ENCODE assay signal across 8 cellular contexts in genomic region chr9:38620483-38621433, GRCh38. TPM values are rescaled to one million over a fixed set of nuclear protein-coding genes. Genes with fewer than 3 reads are reported as not detected.
DNase-seq lines count a peak whose midpoint lies in the region; ATAC-seq, FAIRE-seq and TF ChIP-seq lines count a peak whose summit lies in the region.

Gene ANKRD18A, minus strand, starts transcription at chr9:38620596. Its CDS starts 311 bp downstream, at chr9:38620285.

- H2AFZ ChIP-seq in parathyroid adenoma, result peak within 1 kb of the TSS; percentile 60

- H3K4me1 Mint-ChIP-seq in activated naive CD8-positive, alpha-beta T cell treated with anti-CD3 and anti-CD28 coated beads, Interleukin-2, amount 50 U/mL, for 24 hours, result peaks cover 11% of the 10 kb centered on the region

- H3K9ac ChIP-seq in parathyroid adenoma, result peak within 1 kb of the TSS; percentile 19

- WGBS in urinary bladder, result under 1% methylated on average over 76 of the region's 76 CpGs

- H3K4me1 ChIP-seq in SJCRH30 (no peaks in the 10 kb centered on the region), parathyroid adenoma (peaks cover 3% of the 10 kb centered on the region), urinary bladder (ENCODE audit: insufficient read depth) (no peaks in the 10 kb centered on the region)

- peaks cover 15% of the 10 kb centered on the region for H3K9me3 Mint-ChIP-seq in activated naive CD8-positive, alpha-beta T cell treated with anti-CD3 and anti-CD28 coated beads, Interleukin-2, amount 50 U/mL, for 24 hours

- H3K36me3 Mint-ChIP-seq in activated naive CD8-positive, alpha-beta T cell treated with anti-CD3 and anti-CD28 coated beads, Interleukin-2, amount 50 U/mL, for 24 hours (ENCODE audit: low read depth), result peaks cover 3% of the 10 kb centered on the region

- peak; percentile 23 for DNase-seq in D721Med (ENCODE audit: insufficient read length, low spot score)
- peak; percentile 63 for DNase-seq in KBM-7
- peak; percentile 90 to 91 for DNase-seq in SJCRH30
- DNase-seq in activated naive CD8-positive, alpha-beta T cell treated with anti-CD3 and anti-CD28 coated beads, Interleukin-2, amount 50 U/mL, for 24 hours, result peak; percentile 73
- peak; percentile 81 for DNase-seq in left cardiac atrium

- H3K4me3 Mint-ChIP-seq in activated naive CD8-positive, alpha-beta T cell treated with anti-CD3 and anti-CD28 coated beads, Interleukin-2, amount 50 U/mL, for 24 hours, result peak within 1 kb of the TSS; percentile 75

- no peaks in the 10 kb centered on the region for H3K79me2 ChIP-seq in parathyroid adenoma

- peaks cover 55% of the 10 kb centered on the region for H3K27me3 Mint-ChIP-seq in activated naive CD8-positive, alpha-beta T cell treated with anti-CD3 and anti-CD28 coated beads, Interleukin-2, amount 50 U/mL, for 24 hours

- peak within 1 kb of the TSS; percentile 74 for H3K4me3 ChIP-seq in SJCRH30
- H3K4me3 ChIP-seq in parathyroid adenoma (ENCODE audit: low read depth, low read length), result peak within 1 kb of the TSS; percentile 69
- H3K4me3 ChIP-seq in urinary bladder (ENCODE audit: low read depth, low read length), result peak within 1 kb of the TSS; percentile 27

- in situ Hi-C loops in KBM-7 (cut with MboI; ENCODE audit: low pct_unique_long_range_greater_than_20kb, low sequenced_read_pairs), result no loop called here

- H3K27me3 ChIP-seq in SJCRH30 (no peaks in the 10 kb centered on the region), parathyroid adenoma (ENCODE audit: control insufficient read depth, insufficient read depth, low read length) (no peaks in the 10 kb centered on the region)

- ATAC-seq in GM21528 (IDR thresholded peaks at IDR 0.05; ENCODE audit: low FRiP score, unreplicated experiment) (peak; percentile 82), left cardiac atrium (peak; percentile 83 to 92)
- peak; percentile 88 for ATAC-seq in activated naive CD8-positive, alpha-beta T cell treated with anti-CD3 and anti-CD28 coated beads, Interleukin-2, amount 50 U/mL, for 24 hours

- H3K27ac ChIP-seq in SJCRH30 (peak within 1 kb of the TSS; percentile 78), parathyroid adenoma (peak within 1 kb of the TSS; percentile 84), urinary bladder (ENCODE audit: low read depth) (no peak within 1 kb of the TSS)

- TF ChIP-seq CTCF in D721Med (IDR thresholded peaks at IDR 0.05; ENCODE audit: insufficient read depth, missing control alignments) (peak; percentile 60), parathyroid adenoma (IDR thresholded peaks at IDR 0.05) (peak; percentile 62)

- peak within 1 kb of the TSS; percentile 69 for H3K27ac Mint-ChIP-seq in activated naive CD8-positive, alpha-beta T cell treated with anti-CD3 and anti-CD28 coated beads, Interleukin-2, amount 50 U/mL, for 24 hours

- FAIRE-seq in D721Med (lab: Jason Lieb, UNC), result no peak

- H3K9me3 ChIP-seq in SJCRH30 (replicated peaks) (no peaks in the 10 kb centered on the region; the same call in 1 of the 2 replicates), parathyroid adenoma (ENCODE audit: control insufficient read depth, low read length) (no peaks in the 10 kb centered on the region)

- H3K4me2 ChIP-seq in parathyroid adenoma (ENCODE audit: low read length), result peak within 1 kb of the TSS; percentile 88

- H3K36me3 ChIP-seq in SJCRH30, result peaks cover 9% of the 10 kb centered on the region; the same call in 1 of the 2 replicates
- H3K36me3 ChIP-seq in parathyroid adenoma (ENCODE audit: control insufficient read depth, insufficient read depth, low read length), result no peaks in the 10 kb centered on the region
- H3K36me3 ChIP-seq in urinary bladder (ENCODE audit: insufficient read depth), result no peaks in the 10 kb centered on the region

- intact Hi-C loops in left cardiac atrium (cut with DNase I), result no loop called here

RNA-seq across cellular contexts. Expression of gene ANKRD18A, which starts in this region (rescaled TPM):
- 9.8 and 10.5 TPM in 2 replicates for total RNA-seq in SJCRH30 (2014; rRNA removed; shearing (Covaris generic))
- total RNA-seq in left cardiac atrium, result 1 to 10 TPM; 5.0 to 5.1 TPM
- 0.95 TPM for total RNA-seq in urinary bladder
- 0.91 TPM for polyA plus RNA-seq in urinary bladder

Comparison
In these comparisons a context has a peak if more than half of its experiments do, and no peak if none do; other contexts are left out.
1. DNase-seq: peak in every context shown above with its lines; median percentile 90 in SJCRH30; 81 in left cardiac atrium; 73 in activated naive CD8-positive, alpha-beta T cell treated with anti-CD3 and anti-CD28 coated beads, Interleukin-2, amount 50 U/mL, for 24 hours; 63 in KBM-7; 23 in D721Med.